ENCODE assay signal across 12 cellular contexts in genomic region chr14:99945732-99946651, GRCh38.
A peak's percentile ranks its signal among the peaks of the same experiment; 100 is the strongest.
DNase-seq lines count a peak whose midpoint lies in the region; ATAC-seq, FAIRE-seq and TF ChIP-seq lines count a peak whose summit lies in the region.
"Had no signal": no experiment of that assay in that cellular context is flagged by ENCODE, and none has a peak within 500 bp of the region (broad histone marks: within the 10 kb centered on the region; RNA-seq: fewer than 3 reads in every experiment).

No MANE protein-coding gene starts in this region.

- in situ Hi-C loops in KBM-7 (cut with MboI; ENCODE audit: low pct_unique_long_range_greater_than_20kb, low sequenced_read_pairs): no loop called here

- H3K27ac Mint-ChIP-seq in activated CD8-positive, alpha-beta memory T cell treated with anti-CD3 and anti-CD28 coated beads, Interleukin-2, amount 10 ng/mL, durations not matched to agents 7 days and 5 days: no peak overlapping the region
- H3K27ac Mint-ChIP-seq in central memory CD8-positive, alpha-beta T cell (ENCODE audit: low read depth): no peak overlapping the region
- H3K27ac Mint-ChIP-seq: type B pancreatic cell had no signal

- peaks cover 0 to 2% of the 10 kb centered on the region in 2 donors for H3K4me1 ChIP-seq in small intestine (ENCODE audit: control insufficient read depth in 2 of 2, insufficient read depth in 1 of 2, low read depth in 1 of 2, low read length in 1 of 2)

- no peak for FAIRE-seq in small intestine (lab: Jason Lieb, UNC)
- FAIRE-seq: D721Med, TTC549 had no signal

- WGBS in small intestine, 3 donors: 31 to 51% (median 41%) methylated on average over 17 of the region's 17 CpGs

- H3K27ac ChIP-seq in small intestine (ENCODE audit: low read depth in 1 of 2, low read length in 1 of 2): no peak overlapping the region
- H3K27ac ChIP-seq: body of pancreas had no signal

- CTCF ChIA-PET in activated CD8-positive, alpha-beta memory T cell treated with anti-CD3 and anti-CD28 coated beads, Interleukin-2, amount 10 ng/mL, durations not matched to agents 7 days and 5 days (lab: Charles Lee): interaction anchor here (1.0 to 2.2 kb wide), 5 partner anchors 12 to 247 kb away, joined by 3 to 10 read pairs (median 4); no protein-coding TSS in a partner anchor

- peak; percentile 68 for ATAC-seq in activated CD8-positive, alpha-beta memory T cell treated with anti-CD3 and anti-CD28 coated beads, Interleukin-2, amount 10 ng/mL, durations not matched to agents 7 days and 5 days
- peak; percentile 72 for ATAC-seq in central memory CD8-positive, alpha-beta T cell (replicated peaks; ENCODE audit: extremely low read depth, poor library complexity, severe bottlenecking)
- no peak for ATAC-seq in HG03378 (IDR thresholded peaks at IDR 0.05; ENCODE audit: unreplicated experiment)
- no peak; the same call in 2 of the 3 replicates for ATAC-seq in SK-N-SH treated with all-trans-retinoic acid at 6 μM for 48 hours

- no peaks in the 10 kb centered on the region for H3K9me3 ChIP-seq in small intestine (ENCODE audit: control insufficient read depth, low read depth)
- H3K9me3 ChIP-seq: body of pancreas had no signal

- H3K36me3 Mint-ChIP-seq in activated CD8-positive, alpha-beta memory T cell treated with anti-CD3 and anti-CD28 coated beads, Interleukin-2, amount 10 ng/mL, durations not matched to agents 7 days and 5 days: no peaks in the 10 kb centered on the region
- peaks cover 2% of the 10 kb centered on the region for H3K36me3 Mint-ChIP-seq in central memory CD8-positive, alpha-beta T cell (ENCODE audit: insufficient read depth)

- H3K4me3 Mint-ChIP-seq in activated CD8-positive, alpha-beta memory T cell treated with anti-CD3 and anti-CD28 coated beads, Interleukin-2, amount 10 ng/mL, durations not matched to agents 7 days and 5 days: no peak overlapping the region
- H3K4me3 Mint-ChIP-seq in central memory CD8-positive, alpha-beta T cell: peak overlapping the region; percentile 58
- H3K4me3 Mint-ChIP-seq: type B pancreatic cell had no signal

- H3K9me3 Mint-ChIP-seq in activated CD8-positive, alpha-beta memory T cell treated with anti-CD3 and anti-CD28 coated beads, Interleukin-2, amount 10 ng/mL, durations not matched to agents 7 days and 5 days (ENCODE audit: low read depth): no peaks in the 10 kb centered on the region
- no peaks in the 10 kb centered on the region for H3K9me3 Mint-ChIP-seq in central memory CD8-positive, alpha-beta T cell
- H3K9me3 Mint-ChIP-seq: type B pancreatic cell had no signal

- H3K27me3 Mint-ChIP-seq in activated CD8-positive, alpha-beta memory T cell treated with anti-CD3 and anti-CD28 coated beads, Interleukin-2, amount 10 ng/mL, durations not matched to agents 7 days and 5 days: peaks cover 22% of the 10 kb centered on the region
- H3K27me3 Mint-ChIP-seq in central memory CD8-positive, alpha-beta T cell: peaks cover 16% of the 10 kb centered on the region

- no peak overlapping the region for H3K4me3 ChIP-seq in small intestine (ENCODE audit: low read depth in 1 of 2, low read length in 2 of 2)
- H3K4me3 ChIP-seq: body of pancreas had no signal

- no peaks in the 10 kb centered on the region for H3K36me3 ChIP-seq in small intestine (ENCODE audit: control insufficient read depth in 2 of 2, insufficient read depth in 2 of 2, low read length in 2 of 2)

- peaks cover 11% of the 10 kb centered on the region for H3K4me1 Mint-ChIP-seq in activated CD8-positive, alpha-beta memory T cell treated with anti-CD3 and anti-CD28 coated beads, Interleukin-2, amount 10 ng/mL, durations not matched to agents 7 days and 5 days
- H3K4me1 Mint-ChIP-seq in central memory CD8-positive, alpha-beta T cell: peaks cover 8% of the 10 kb centered on the region

- no peak for DNase-seq in activated CD8-positive, alpha-beta memory T cell treated with anti-CD3 and anti-CD28 coated beads, Interleukin-2, amount 10 ng/mL, durations not matched to agents 7 days and 5 days
- DNase-seq in activated CD8-positive, alpha-beta memory T cell treated with anti-CD3 and anti-CD28 coated beads for 24 hours: no peak
- DNase-seq in KBM-7 (peak; percentile 19), small intestine (peak; percentile 45), SK-N-DZ (ENCODE audit: low spot score) (no peak)
- no peak for DNase-seq in central memory CD8-positive, alpha-beta T cell (ENCODE audit: low spot score in 2 of 2)

- H3K27me3 ChIP-seq in small intestine (ENCODE audit: control insufficient read depth in 2 of 2, insufficient read depth in 2 of 2, low read length in 2 of 2): no peaks in the 10 kb centered on the region
- H3K27me3 ChIP-seq: body of pancreas had no signal

TF ChIP-seq in SK-N-SH treated with all-trans-retinoic acid at 6 μM for 48 hours, 23 proteins besides CTCF, POLR2A, EP300 and RAD21:
- TF ChIP-seq SNAI2 (CRISPR knock-in tag; IDR thresholded peaks at IDR 0.05): no peak

Comparison
In these comparisons a context has a peak if more than half of its experiments do, and no peak if none do; other contexts are left out.
1. ATAC-seq: peak in activated CD8-positive, alpha-beta memory T cell treated with anti-CD3 and anti-CD28 coated beads, Interleukin-2, amount 10 ng/mL, durations not matched to agents 7 days and 5 days (single experiment) and central memory CD8-positive, alpha-beta T cell (single experiment); none in HG03378 (single experiment) and SK-N-SH treated with all-trans-retinoic acid at 6 μM for 48 hours (single experiment).
2. DNase-seq: peak in KBM-7 (single experiment) and small intestine (single experiment); none in activated CD8-positive, alpha-beta memory T cell treated with anti-CD3 and anti-CD28 coated beads, Interleukin-2, amount 10 ng/mL, durations not matched to agents 7 days and 5 days (single experiment), activated CD8-positive, alpha-beta memory T cell treated with anti-CD3 and anti-CD28 coated beads for 24 hours (single experiment), central memory CD8-positive, alpha-beta T cell (0 of 2) and SK-N-DZ (single experiment).